8 cellular contexts compared by ENCODE assay signal in the genomic region with DNA sequence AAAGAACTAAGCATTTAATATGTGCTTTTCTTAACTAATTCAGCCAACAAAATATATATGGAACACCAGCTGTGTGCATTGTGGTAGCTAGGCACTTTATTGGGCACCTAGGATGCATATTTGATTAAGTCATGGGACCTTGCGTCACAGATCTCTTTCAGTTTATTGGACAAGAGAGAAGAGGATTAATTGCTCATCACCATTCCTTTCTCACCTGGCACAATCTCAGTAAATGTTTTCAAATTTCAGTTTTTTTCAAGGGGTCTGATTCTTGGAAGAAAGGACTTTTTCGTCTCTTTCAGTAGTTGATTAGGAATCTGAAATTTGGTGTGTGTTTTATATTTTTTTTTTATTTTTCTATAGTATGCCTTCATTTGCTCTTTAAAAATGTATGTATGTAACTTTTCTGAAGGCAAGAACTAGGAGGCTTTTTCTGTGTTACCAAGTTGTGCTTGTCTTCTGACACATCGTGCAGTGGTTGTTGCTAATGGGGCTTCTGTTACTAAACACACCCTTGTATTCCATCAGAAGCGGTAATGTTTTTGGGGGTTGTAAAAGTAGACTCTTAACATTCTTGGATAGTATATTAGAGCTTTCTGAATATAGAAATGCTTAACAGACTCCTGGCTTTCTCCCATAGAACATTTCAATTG. TPM values are rescaled to one million over a fixed set of nuclear protein-coding genes. Genes with fewer than 3 reads are reported as not detected.
DNase-seq lines count a peak whose midpoint lies in the region; ATAC-seq, FAIRE-seq and TF ChIP-seq lines count a peak whose summit lies in the region.

No MANE protein-coding gene starts in this region.

- intact Hi-C loops in activated naive CD4-positive, alpha-beta T cell treated with anti-CD3 and anti-CD28 coated beads for 36 hours (cut with micrococcal nuclease), result loop anchor here (1.0 to 10.0 kb wide), 3 partner anchors 9 to 822 kb away; a partner anchor contains a TSS
- intact Hi-C loops in tibial artery (cut with DNase I; ENCODE audit: low total_unique reads), result loop anchor here (5.0 to 10.0 kb wide), 3 partner anchors 122 to 522 kb away; a partner anchor contains a TSS

- no peak for FAIRE-seq in frontal cortex (lab: Jason Lieb, UNC)

- POLR2A ChIA-PET in WTC11 (lab: Charles Lee), result no interaction called here

- no peaks in the 10 kb centered on the region for H3K27me3 ChIP-seq in tibial artery

- ATAC-seq in WTC11, result no peak
- ATAC-seq in GM21526 (IDR thresholded peaks at IDR 0.05; ENCODE audit: low FRiP score, unreplicated experiment), result no peak

- peak overlapping the region; percentile 61 for H3K27ac Mint-ChIP-seq in activated naive CD4-positive, alpha-beta T cell treated with anti-CD3 and anti-CD28 coated beads for 36 hours
- no peak overlapping the region for H3K27ac Mint-ChIP-seq in WTC11

- H3K27me3 Mint-ChIP-seq in activated naive CD4-positive, alpha-beta T cell treated with anti-CD3 and anti-CD28 coated beads for 36 hours (ENCODE audit: low read depth), result no peaks in the 10 kb centered on the region
- H3K27me3 Mint-ChIP-seq in WTC11 (ENCODE audit: low read depth), result peaks cover 7% of the 10 kb centered on the region; the same call in 1 of the 2 replicates

- peaks cover 0 to 55% (median 25%) of the 10 kb centered on the region in 4 donors for H3K4me1 ChIP-seq in tibial artery

- H3K4me3 ChIP-seq in iPS-18c (ENCODE audit: insufficient read depth, low read depth, low read length) (peak overlapping the region; percentile 85; the same call in 1 of the 2 replicates), tibial artery (peak overlapping the region; percentile 87 to 95)

- H3K4me3 Mint-ChIP-seq in activated naive CD4-positive, alpha-beta T cell treated with anti-CD3 and anti-CD28 coated beads for 36 hours, result peak overlapping the region; percentile 93
- H3K4me3 Mint-ChIP-seq in WTC11, result peak overlapping the region; percentile 91

- peaks cover 8 to 22% (median 20%) of the 10 kb centered on the region in 3 donors for H3K36me3 ChIP-seq in tibial artery

- DNase-seq in activated naive CD4-positive, alpha-beta T cell treated with anti-CD3 and anti-CD28 coated beads for 36 hours, result no peak
- no peak for DNase-seq in activated naive CD4-positive, alpha-beta T cell treated with Interleukin-2 at 50 U/mL for 16 hours
- DNase-seq in WTC11 (ENCODE audit: low spot score), result no peak
- DNase-seq in tibial artery, result no peak
- DNase-seq in frontal cortex (ENCODE audit: low spot score in 2 of 2), result no peak
- DNase-seq in NCI-H1694 (lab: John Stamatoyannopoulos, UW), result no peak

- H3K4me1 Mint-ChIP-seq in activated naive CD4-positive, alpha-beta T cell treated with anti-CD3 and anti-CD28 coated beads for 36 hours (ENCODE audit: low read depth), result peaks cover 53% of the 10 kb centered on the region
- H3K4me1 Mint-ChIP-seq in WTC11, result peaks cover 31% of the 10 kb centered on the region

- H3K36me3 Mint-ChIP-seq in activated naive CD4-positive, alpha-beta T cell treated with anti-CD3 and anti-CD28 coated beads for 36 hours (ENCODE audit: low read depth), result peaks cover 32% of the 10 kb centered on the region
- H3K36me3 Mint-ChIP-seq in WTC11, result peaks cover 20% of the 10 kb centered on the region

- no peaks in the 10 kb centered on the region for H3K9me3 Mint-ChIP-seq in activated naive CD4-positive, alpha-beta T cell treated with anti-CD3 and anti-CD28 coated beads for 36 hours
- no peaks in the 10 kb centered on the region for H3K9me3 Mint-ChIP-seq in WTC11

- H3K27ac ChIP-seq in tibial artery, result peak overlapping the region; percentile 95 to 98

- peaks cover 2% of the 10 kb centered on the region for H3K9me3 ChIP-seq in iPS-18c (ENCODE audit: control insufficient read depth, insufficient read depth, low read length)
- H3K9me3 ChIP-seq in tibial artery, result no peaks in the 10 kb centered on the region

- TF ChIP-seq CTCF in WTC11 (IDR thresholded peaks at IDR 0.05), result no peak
- no peak for TF ChIP-seq CTCF in tibial artery (IDR thresholded peaks at IDR 0.05)

- CTCF ChIA-PET in activated naive CD4-positive, alpha-beta T cell treated with anti-CD3 and anti-CD28 coated beads for 36 hours (lab: Charles Lee), result interaction anchor here (0.7 to 1.5 kb wide), 6 partner anchors 13 to 461 kb away, joined by 3 read pairs; no protein-coding TSS in a partner anchor
- CTCF ChIA-PET in WTC11 (lab: Charles Lee), result interaction anchor here (1.5 to 2.6 kb wide), 4 partner anchors 74 to 411 kb away, joined by 4 to 15 read pairs (median 9); a partner anchor contains a TSS

TF ChIP-seq in WTC11, 78 proteins besides CTCF, POLR2A, EP300 and RAD21:
- TF ChIP-seq ZNF219 (CRISPR knock-in tag; IDR thresholded peaks at IDR 0.05; ENCODE audit: borderline replicate concordance) (no peak), ETV6 (CRISPR knock-in tag; IDR thresholded peaks at IDR 0.05) (no peak), CREM (CRISPR knock-in tag; IDR thresholded peaks at IDR 0.05) (no peak), GTF2I (CRISPR knock-in tag; conservative IDR thresholded peaks at IDR 0.05) (no peak), MYBL2 (CRISPR knock-in tag; IDR thresholded peaks at IDR 0.05) (no peak), KAT7 (CRISPR knock-in tag; IDR thresholded peaks at IDR 0.05; ENCODE audit: borderline replicate concordance) (no peak), SOX15 (CRISPR knock-in tag; IDR thresholded peaks at IDR 0.05) (no peak), TP53 (CRISPR knock-in tag; IDR thresholded peaks at IDR 0.05) (no peak), ZNF138 (CRISPR knock-in tag; conservative IDR thresholded peaks at IDR 0.05) (no peak), GABPB1 (CRISPR knock-in tag; IDR thresholded peaks at IDR 0.05) (no peak), ZNF232 (CRISPR knock-in tag; IDR thresholded peaks at IDR 0.05) (no peak)
- TF ChIP-seq, protein P1, sequence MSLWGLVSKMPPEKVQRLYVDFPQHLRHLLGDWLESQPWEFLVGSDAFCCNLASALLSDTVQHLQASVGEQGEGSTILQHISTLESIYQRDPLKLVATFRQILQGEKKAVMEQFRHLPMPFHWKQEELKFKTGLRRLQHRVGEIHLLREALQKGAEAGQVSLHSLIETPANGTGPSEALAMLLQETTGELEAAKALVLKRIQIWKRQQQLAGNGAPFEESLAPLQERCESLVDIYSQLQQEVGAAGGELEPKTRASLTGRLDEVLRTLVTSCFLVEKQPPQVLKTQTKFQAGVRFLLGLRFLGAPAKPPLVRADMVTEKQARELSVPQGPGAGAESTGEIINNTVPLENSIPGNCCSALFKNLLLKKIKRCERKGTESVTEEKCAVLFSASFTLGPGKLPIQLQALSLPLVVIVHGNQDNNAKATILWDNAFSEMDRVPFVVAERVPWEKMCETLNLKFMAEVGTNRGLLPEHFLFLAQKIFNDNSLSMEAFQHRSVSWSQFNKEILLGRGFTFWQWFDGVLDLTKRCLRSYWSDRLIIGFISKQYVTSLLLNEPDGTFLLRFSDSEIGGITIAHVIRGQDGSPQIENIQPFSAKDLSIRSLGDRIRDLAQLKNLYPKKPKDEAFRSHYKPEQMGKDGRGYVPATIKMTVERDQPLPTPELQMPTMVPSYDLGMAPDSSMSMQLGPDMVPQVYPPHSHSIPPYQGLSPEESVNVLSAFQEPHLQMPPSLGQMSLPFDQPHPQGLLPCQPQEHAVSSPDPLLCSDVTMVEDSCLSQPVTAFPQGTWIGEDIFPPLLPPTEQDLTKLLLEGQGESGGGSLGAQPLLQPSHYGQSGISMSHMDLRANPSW (CRISPR knock-in tag; conservative IDR thresholded peaks at IDR 0.05; ENCODE audit: low read depth), result no peak
- TF ChIP-seq, protein P2, sequence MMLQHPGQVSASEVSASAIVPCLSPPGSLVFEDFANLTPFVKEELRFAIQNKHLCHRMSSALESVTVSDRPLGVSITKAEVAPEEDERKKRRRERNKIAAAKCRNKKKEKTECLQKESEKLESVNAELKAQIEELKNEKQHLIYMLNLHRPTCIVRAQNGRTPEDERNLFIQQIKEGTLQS (CRISPR knock-in tag; conservative IDR thresholded peaks at IDR 0.05), result no peak
TF ChIP-seq in WTC11: peak in this region for 0.

RNA-seq across cellular contexts. Expression of a gene that starts 2.2 kb away (rescaled TPM):
- 10 to 100 TPM; 15.7 to 17.1 TPM for total RNA-seq in activated naive CD4-positive, alpha-beta T cell treated with anti-CD3 and anti-CD28 coated beads for 36 hours
- 5.0 to 5.6 TPM (median 5.1 TPM) in 3 replicates for total RNA-seq in WTC11 (2021)
- 44.0 TPM for total RNA-seq in frontal cortex
